ENCODE assay signal across 18 cellular contexts in genomic region chr18:28045880-28046279, GRCh38.
DNase-seq lines count a peak whose midpoint lies in the region; ATAC-seq, FAIRE-seq and TF ChIP-seq lines count a peak whose summit lies in the region.
"Had no signal": no experiment of that assay in that cellular context is flagged by ENCODE, and none has a peak within 500 bp of the region (broad histone marks: within the 10 kb centered on the region; RNA-seq: fewer than 3 reads in every experiment).

No MANE protein-coding gene starts in this region.

- TF ChIP-seq CTCF in A549 (IDR thresholded peaks at IDR 0.05), result no peak
- no peak for TF ChIP-seq CTCF in HFFc6 (IDR thresholded peaks at IDR 0.05)
- TF ChIP-seq CTCF in WTC11 (IDR thresholded peaks at IDR 0.05), result no peak
- TF ChIP-seq CTCF in thyroid gland (IDR thresholded peaks at IDR 0.05), result no peak

- no peaks in the 10 kb centered on the region for H3K27me3 ChIP-seq in thyroid gland

- H3K4me2 ChIP-seq in A549, result peak overlapping the region; percentile 43

- POLR2A ChIA-PET in A549 (lab: Yijun Ruan, JAX), result interaction anchor here (0.6 kb wide), 1 partner anchor 32 kb away, joined by 3 read pairs; no protein-coding TSS in a partner anchor
- POLR2A ChIA-PET in WTC11 (lab: Charles Lee), result no interaction called here

- no peaks in the 10 kb centered on the region for H3K9me3 ChIP-seq in A549
- H3K9me3 ChIP-seq in thyroid gland, result no peaks in the 10 kb centered on the region
- H3K9me3 ChIP-seq: thoracic aorta had no signal

- intact Hi-C loops in thyroid gland (cut with DNase I), result no loop called here

- H3K4me1 ChIP-seq in A549, result peaks cover 34% of the 10 kb centered on the region
- peaks cover 0 to 17% of the 10 kb centered on the region in 2 donors for H3K4me1 ChIP-seq in thyroid gland

- 54% methylated on average over 3 of the region's 3 CpGs for whole genome bisulfite sequencing in A549 (ENCODE audit: missing lambda C conversion rate)
- WGBS in thyroid gland, 2 donors, result 60 to 65% methylated on average over 3 of the region's 3 CpGs

- H3K4me3 ChIP-seq in A549 (no peak overlapping the region), thyroid gland (replicated peaks in 1 of 3) (no peak overlapping the region)
- H3K4me3 ChIP-seq: GM12878, skin epidermis, thoracic aorta had no signal

- no peaks in the 10 kb centered on the region for H3K36me3 ChIP-seq in thyroid gland
- H3K36me3 ChIP-seq: thoracic aorta had no signal

- FAIRE-seq in A549 (lab: Jason Lieb, UNC), result no peak
- FAIRE-seq: GM12878, GM19239 had no signal

- CTCF ChIA-PET in A549 (lab: Yijun Ruan, JAX) (no interaction called here), WTC11 (lab: Charles Lee) (interaction anchor here (1.1 kb wide), 1 partner anchor 9 kb away, joined by 3 read pairs; no protein-coding TSS in a partner anchor)

- TF ChIP-seq EP300 in A549 (IDR thresholded peaks at IDR 0.05), result no peak

- H3K27me3 Mint-ChIP-seq in HFFc6 (ENCODE audit: insufficient read depth), result peaks cover 5% of the 10 kb centered on the region
- H3K27me3 Mint-ChIP-seq in WTC11 (ENCODE audit: low read depth), result no peaks in the 10 kb centered on the region
- no peaks in the 10 kb centered on the region for H3K27me3 Mint-ChIP-seq in effector memory CD8-positive, alpha-beta T cell
- H3K27me3 Mint-ChIP-seq: activated naive CD8-positive, alpha-beta T cell treated with anti-CD3 and anti-CD28 coated beads, Interleukin-2, amount 10 ng/mL, durations not matched to agents 7 days and 5 days; naive thymus-derived CD8-positive, alpha-beta T cell had no signal

- TF ChIP-seq POLR2A in A549 (IDR thresholded peaks at IDR 0.05; ENCODE audit: low read length) (no peak), GM18505 (IDR thresholded peaks at IDR 0.05; ENCODE audit: borderline replicate concordance, extremely low read depth, insufficient read depth, insufficient read length) (no peak), thyroid gland (IDR thresholded peaks at IDR 0.05) (no peak)

- H3K27ac ChIP-seq in A549 (peak overlapping the region in 1 of 2 experiments; percentile 54; a peak in 2 of 6 replicates), thyroid gland (no peak overlapping the region)
- H3K27ac ChIP-seq: skin epidermis, thoracic aorta had no signal

- no peak for TF ChIP-seq RAD21 in A549 (conservative IDR thresholded peaks at IDR 0.05 in 1 of 2, IDR thresholded peaks at IDR 0.05 in 1 of 2)

- DNase-seq in A549 (ENCODE audit: low read depth in 1 of 2, low spot score in 1 of 2), result no peak
- peak; percentile 14 for DNase-seq in HFFc6
- no peak for DNase-seq in WTC11 (ENCODE audit: low spot score)
- peak; percentile 42 for DNase-seq in iris pigment epithelial cell (ENCODE audit: low read depth)
- DNase-seq in effector memory CD8-positive, alpha-beta T cell, result no peak
- no peak for DNase-seq in AG08395 (ENCODE audit: low spot score)
- DNase-seq in thyroid gland, result no peak
- DNase-seq: activated CD4-positive, alpha-beta T cell treated with anti-CD3 and anti-CD28 coated beads for 4 hours; activated naive CD8-positive, alpha-beta T cell treated with anti-CD3 and anti-CD28 coated beads, Interleukin-2, amount 10 ng/mL, durations not matched to agents 7 days and 5 days; naive thymus-derived CD8-positive, alpha-beta T cell; NCI-H526; stimulated activated naive CD4-positive, alpha-beta T cell had no signal

- H3K4me1 Mint-ChIP-seq in HFFc6 (ENCODE audit: low read depth), result peaks cover 69% of the 10 kb centered on the region
- H3K4me1 Mint-ChIP-seq in WTC11, result peaks cover 40% of the 10 kb centered on the region
- no peaks in the 10 kb centered on the region for H3K4me1 Mint-ChIP-seq in effector memory CD8-positive, alpha-beta T cell (ENCODE audit: low read depth in 2 of 2)
- H3K4me1 Mint-ChIP-seq: activated naive CD8-positive, alpha-beta T cell treated with anti-CD3 and anti-CD28 coated beads, Interleukin-2, amount 10 ng/mL, durations not matched to agents 7 days and 5 days; naive thymus-derived CD8-positive, alpha-beta T cell had no signal

- H3K9me3 Mint-ChIP-seq in HFFc6, result no peaks in the 10 kb centered on the region
- no peaks in the 10 kb centered on the region for H3K9me3 Mint-ChIP-seq in WTC11
- H3K9me3 Mint-ChIP-seq in effector memory CD8-positive, alpha-beta T cell, result peaks cover 3 to 8% of the 10 kb centered on the region in 2 donors
- H3K9me3 Mint-ChIP-seq: activated naive CD8-positive, alpha-beta T cell treated with anti-CD3 and anti-CD28 coated beads, Interleukin-2, amount 10 ng/mL, durations not matched to agents 7 days and 5 days had no signal

- H3K27ac Mint-ChIP-seq in HFFc6 (peak overlapping the region; percentile 84), WTC11 (peak overlapping the region; percentile 50; the same call in 1 of the 2 replicates)
- no peak overlapping the region for H3K27ac Mint-ChIP-seq in effector memory CD8-positive, alpha-beta T cell
- H3K27ac Mint-ChIP-seq: activated naive CD8-positive, alpha-beta T cell treated with anti-CD3 and anti-CD28 coated beads, Interleukin-2, amount 10 ng/mL, durations not matched to agents 7 days and 5 days; CD14-positive monocyte; naive thymus-derived CD8-positive, alpha-beta T cell had no signal

- peak overlapping the region; percentile 73 for H3K4me3 Mint-ChIP-seq in HFFc6
- H3K4me3 Mint-ChIP-seq in WTC11, result no peak overlapping the region
- H3K4me3 Mint-ChIP-seq in effector memory CD8-positive, alpha-beta T cell, result no peak overlapping the region
- H3K4me3 Mint-ChIP-seq: activated naive CD8-positive, alpha-beta T cell treated with anti-CD3 and anti-CD28 coated beads, Interleukin-2, amount 10 ng/mL, durations not matched to agents 7 days and 5 days; CD14-positive monocyte; naive thymus-derived CD8-positive, alpha-beta T cell had no signal

- no peak for ATAC-seq in A549
- ATAC-seq in WTC11, result peak; percentile 32; the same call in 1 of the 2 replicates
- ATAC-seq in effector memory CD8-positive, alpha-beta T cell (replicated peaks), result no peak
- no peak for ATAC-seq in GM18505 (IDR thresholded peaks at IDR 0.05; ENCODE audit: unreplicated experiment)
- ATAC-seq: GM12878; naive thymus-derived CD8-positive, alpha-beta T cell had no signal

- H3K36me3 Mint-ChIP-seq in HFFc6 (ENCODE audit: low read depth) (peaks cover 28% of the 10 kb centered on the region; the same call in 1 of the 2 replicates), WTC11 (no peaks in the 10 kb centered on the region)
- no peaks in the 10 kb centered on the region for H3K36me3 Mint-ChIP-seq in effector memory CD8-positive, alpha-beta T cell (ENCODE audit: insufficient read depth)
- H3K36me3 Mint-ChIP-seq: activated naive CD8-positive, alpha-beta T cell treated with anti-CD3 and anti-CD28 coated beads, Interleukin-2, amount 10 ng/mL, durations not matched to agents 7 days and 5 days; CD14-positive monocyte; naive thymus-derived CD8-positive, alpha-beta T cell had no signal

TF ChIP-seq in A549, 52 proteins besides CTCF, POLR2A, EP300 and RAD21 (continues in another document):
- TF ChIP-seq CBX8 (IDR thresholded peaks at IDR 0.05), result no peak
- TF ChIP-seq NPAS2 (CRISPR knock-in tag; IDR thresholded peaks at IDR 0.05; ENCODE audit: borderline replicate concordance), result no peak
- TF ChIP-seq KDM1A (IDR thresholded peaks at IDR 0.05; ENCODE audit: low read depth), result no peak
- no peak for TF ChIP-seq ELK1 (IDR thresholded peaks at IDR 0.05; ENCODE audit: low read depth, low read length)

TF ChIP-seq in WTC11, 78 proteins besides CTCF, POLR2A, EP300 and RAD21:
- TF ChIP-seq JUN (CRISPR knock-in tag; IDR thresholded peaks at IDR 0.05) (no peak), ERG (CRISPR knock-in tag; IDR thresholded peaks at IDR 0.05) (no peak), ZBTB21 (CRISPR knock-in tag; IDR thresholded peaks at IDR 0.05; ENCODE audit: borderline replicate concordance) (no peak), ZNF232 (CRISPR knock-in tag; IDR thresholded peaks at IDR 0.05) (no peak)
TF ChIP-seq in WTC11: peak in this region for 0.

Comparison
In these comparisons a context has a peak if more than half of its experiments do, and no peak if none do; other contexts are left out.
1. DNase-seq: peak in HFFc6 (single experiment) and iris pigment epithelial cell (single experiment); none in A549 (0 of 2), WTC11 (single experiment), effector memory CD8-positive, alpha-beta T cell (0 of 3), AG08395 (single experiment) and thyroid gland (0 of 2).
2. H3K27ac Mint-ChIP-seq: peak in HFFc6 (single experiment) and WTC11 (single experiment); none in effector memory CD8-positive, alpha-beta T cell (0 of 2).